In genomic region chr7:158741294-158741666, GRCh38 we compare ENCODE assay signal across 23 cellular contexts. TPM values are rescaled to one million over a fixed set of nuclear protein-coding genes. Genes with fewer than 3 reads are reported as not detected.
A peak's percentile ranks its signal among the peaks of the same experiment; 100 is the strongest.
DNase-seq lines count a peak whose midpoint lies in the region; ATAC-seq, FAIRE-seq and TF ChIP-seq lines count a peak whose summit lies in the region.
"Had no signal": no experiment of that assay in that cellular context is flagged by ENCODE, and none has a peak within 500 bp of the region (broad histone marks: within the 10 kb centered on the region; RNA-seq: fewer than 3 reads in every experiment).

No MANE protein-coding gene starts in this region.

- H3K9ac ChIP-seq in K562 (ENCODE audit: insufficient read depth in 1 of 2, low read depth in 2 of 2, low read length in 2 of 2) = peak overlapping the region; percentile 56 to 82

- H3K27me3 ChIP-seq in K562 (ENCODE audit: control insufficient read depth in 2 of 2, insufficient read depth in 2 of 2, low read length in 2 of 2) (no peaks in the 10 kb centered on the region), transverse colon (no peaks in the 10 kb centered on the region), suprapubic skin (no peaks in the 10 kb centered on the region), right lobe of liver (no peaks in the 10 kb centered on the region)
- H3K27me3 ChIP-seq: body of pancreas, right atrium auricular region had no signal

- H4K20me1 ChIP-seq in K562 (replicated peaks; ENCODE audit: control insufficient read depth, insufficient read depth, low read length) = no peaks in the 10 kb centered on the region

- POLR2A ChIA-PET in K562 (lab: Yijun Ruan, JAX) = interaction anchor here (0.8 to 3.5 kb wide), 5 partner anchors 8 to 37 kb away, joined by 3 to 22 read pairs (median 5); partner anchors contain the start of gene NCAPG2

- CTCF ChIA-PET in K562 (lab: Yijun Ruan, JAX; ENCODE audit: low intra/inter-chr PET ratio) = interaction anchor here (0.6 kb wide), 1 partner anchor 144 kb away, joined by 3 read pairs; no protein-coding TSS in a partner anchor

- H3K4me1 ChIP-seq in K562 (replicated peaks in 1 of 2; ENCODE audit: control insufficient read depth in 2 of 2, insufficient read depth in 2 of 2, low read length in 2 of 2) = peaks cover 22 to 30% of the 10 kb centered on the region in 2 experiments; a peak in 4 of 5 replicates
- H3K4me1 ChIP-seq in mesodermal cell (ENCODE audit: control insufficient read depth, insufficient read depth, low read length, poor library complexity, severe bottlenecking) = peaks cover 26% of the 10 kb centered on the region
- H3K4me1 ChIP-seq in transverse colon = peaks cover 0 to 12% (median 6%) of the 10 kb centered on the region in 4 donors
- no peaks in the 10 kb centered on the region for H3K4me1 ChIP-seq in suprapubic skin
- no peaks in the 10 kb centered on the region for H3K4me1 ChIP-seq in right lobe of liver
- H3K4me1 ChIP-seq: body of pancreas, right atrium auricular region had no signal

- BruUV-seq in K562 (replicated peaks; lab: Mats Ljungman, UMichigan) = no TSS peak

- no peak for TF ChIP-seq POLR2A in K562 (conservative IDR thresholded peaks at IDR 0.05)
- no peak for TF ChIP-seq POLR2A in transverse colon (IDR thresholded peaks at IDR 0.05)
- TF ChIP-seq POLR2A in suprapubic skin (IDR thresholded peaks at IDR 0.05) = no peak
- TF ChIP-seq POLR2A in right lobe of liver (IDR thresholded peaks at IDR 0.05) = no peak

- TF ChIP-seq CTCF in K562 (IDR thresholded peaks at IDR 0.05 in 2 of 3, conservative IDR thresholded peaks at IDR 0.05 in 1 of 3; ENCODE audit: insufficient read depth in 2 of 3, low read depth in 1 of 3, low read length in 3 of 3) (no peak), transverse colon (IDR thresholded peaks at IDR 0.05) (no peak), suprapubic skin (IDR thresholded peaks at IDR 0.05) (no peak), right lobe of liver (IDR thresholded peaks at IDR 0.05) (no peak)

- H3K4me2 ChIP-seq in K562 (ENCODE audit: insufficient read depth, low read length) = peak overlapping the region; percentile 55

- no peak for FAIRE-seq in K562 (lab: Jason Lieb, UNC)
- FAIRE-seq: A204.1, HTR-8/SVneo, urothelium cell line had no signal

- intact Hi-C loops in K562 (cut with micrococcal nuclease) = loop anchor here (2.0 to 5.0 kb wide), 2 partner anchors 39 to 88 kb away; partner anchors contain the start of genes ESYT2 and NCAPG2
- intact Hi-C loops in transverse colon (cut with DNase I; ENCODE audit: low total_unique reads) = no loop called here
- intact Hi-C loops in right lobe of liver (cut with DNase I) = no loop called here

- ATAC-seq in K562 (peak; percentile 42), right lobe of liver (no peak)
- ATAC-seq: body of pancreas; left colon; stimulated activated naive B cell treated with anti-CD40 and anti-IgM and Interleukin-4, amounts not matched to agents 10 μg/mL and 1 μg/mL and 100 μg/mL, for 72 hours; T-helper 17 cell had no signal

- in situ Hi-C loops in K562 (cut with MboI) (no loop called here), transverse colon (cut with MboI; ENCODE audit: low pct_ligation_motif_present in 1 of 4, low pct_unique_long_range_greater_than_20kb in 1 of 4, low sequenced_read_pairs in 3 of 4) (no loop called here)

- H3K79me2 ChIP-seq in K562 (ENCODE audit: control insufficient read depth, insufficient read depth, low read length) = no peaks in the 10 kb centered on the region

- H3K27ac ChIP-seq in K562 (ENCODE audit: extremely low read depth, low read depth, low read length) = peak overlapping the region; percentile 71
- H3K27ac ChIP-seq in mesodermal cell (ENCODE audit: low read depth, low read length, severe bottlenecking) = peak overlapping the region; percentile 63
- peak overlapping the region; percentile 45 to 63 (median 47) for H3K27ac ChIP-seq in transverse colon
- H3K27ac ChIP-seq in suprapubic skin = no peak overlapping the region
- no peak overlapping the region for H3K27ac ChIP-seq in right lobe of liver
- H3K27ac ChIP-seq: body of pancreas, right atrium auricular region, WERI-Rb-1 had no signal

- TF ChIP-seq RAD21 in K562 (CRISPR knock-in tag; conservative IDR thresholded peaks at IDR 0.05 in 1 of 2, IDR thresholded peaks at IDR 0.05 in 1 of 2) = no peak

- H2AFZ ChIP-seq in K562 (ENCODE audit: low read depth, low read length) = peak overlapping the region; percentile 59

- no peak overlapping the region for H3K4me3 ChIP-seq in K562
- no peak overlapping the region for H3K4me3 ChIP-seq in mesodermal cell (ENCODE audit: extremely low read depth, insufficient read depth, low read length, poor library complexity, severe bottlenecking)
- H3K4me3 ChIP-seq in transverse colon = no peak overlapping the region
- H3K4me3 ChIP-seq in suprapubic skin = no peak overlapping the region
- no peak overlapping the region for H3K4me3 ChIP-seq in right lobe of liver
- H3K4me3 ChIP-seq: body of pancreas, right atrium auricular region had no signal

- H3K9me3 ChIP-seq in K562 (replicated peaks; ENCODE audit: control insufficient read depth, insufficient read depth, low read depth, low read length) = no peaks in the 10 kb centered on the region
- H3K9me3 ChIP-seq in mesodermal cell (ENCODE audit: control insufficient read depth, low read length) = no peaks in the 10 kb centered on the region
- no peaks in the 10 kb centered on the region for H3K9me3 ChIP-seq in transverse colon
- H3K9me3 ChIP-seq in suprapubic skin = no peaks in the 10 kb centered on the region
- H3K9me3 ChIP-seq in right lobe of liver = no peaks in the 10 kb centered on the region
- H3K9me3 ChIP-seq: body of pancreas, right atrium auricular region had no signal

- TF ChIP-seq EP300 in K562 (IDR thresholded peaks at IDR 0.05; ENCODE audit: low read length) (no peak), transverse colon (IDR thresholded peaks at IDR 0.05; ENCODE audit: low read depth) (no peak), suprapubic skin (IDR thresholded peaks at IDR 0.05) (no peak)

- no peaks in the 10 kb centered on the region for H3K9me1 ChIP-seq in K562 (ENCODE audit: control insufficient read depth, insufficient read depth, low read length)

- H3K36me3 ChIP-seq in K562 (ENCODE audit: control insufficient read depth, insufficient read depth, low read length) (peaks cover 91% of the 10 kb centered on the region), mesodermal cell (ENCODE audit: control insufficient read depth, insufficient read depth, low read length) (peaks cover 84% of the 10 kb centered on the region), transverse colon (peaks cover 0 to 60% (median 24%) of the 10 kb centered on the region in 4 donors), suprapubic skin (peaks cover 93% of the 10 kb centered on the region), right lobe of liver (peaks cover 0 to 60% (median 8%) of the 10 kb centered on the region in 4 donors)

- WGBS in K562 (ENCODE audit: insufficient coverage, low coverage, missing lambda C conversion rate) = 76% methylated on average over 14 of the region's 14 CpGs
- 95 to 98% methylated on average over 8 to 11 of the region's 14 CpGs for WGBS in mesodermal cell (ENCODE audit: insufficient coverage in 2 of 2), 2 experiments
- WGBS in transverse colon (ENCODE audit: low coverage in 1 of 2), 2 donors = 93 to 98% methylated on average over 8 to 14 of the region's 14 CpGs
- WGBS in suprapubic skin = 97% methylated on average over 14 of the region's 14 CpGs
- 96% methylated on average over 12 of the region's 14 CpGs for WGBS in right lobe of liver (ENCODE audit: insufficient coverage, low coverage, low lambda C conversion rate, missing lambda C conversion rate)

- DNase-seq in activated CD8-positive, alpha-beta memory T cell treated with anti-CD3 and anti-CD28 coated beads for 24 hours = peak; percentile 53
- DNase-seq in activated CD8-positive, alpha-beta memory T cell treated with anti-CD3 and anti-CD28 coated beads, Interleukin-2, amount 50 U/mL, for 4 hours = no peak
- DNase-seq in K562 (ENCODE audit: extremely low read depth in 1 of 4, low spot score in 3 of 4) (no peak), transverse colon (no peak), NCI-H2107 (lab: John Stamatoyannopoulos, UW) (no peak), suprapubic skin (ENCODE audit: low spot score in 2 of 2) (no peak), right lobe of liver (no peak)
- DNase-seq: activated CD4-positive, alpha-beta T cell treated with anti-CD3 and anti-CD28 coated beads, Interleukin-2, amount 50 U/mL, for 48 hours; activated T-cell treated with anti-CD3 and anti-CD28 coated beads, Interleukin-2, amount 50 U/mL, for 48 hours; body of pancreas; GF-D8; NCI-H1417; NCI-H526 treated with DMSO at 0.1 percent for 48 hours; SHP77 treated with DMSO at 0.1 percent for 48 hours; stimulated activated naive B cell treated with anti-CD40 and anti-IgM and Interleukin-4, amounts not matched to agents 10 μg/mL and 1 μg/mL and 100 μg/mL, for 72 hours; T-helper 17 cell; WERI-Rb-1 had no signal

TF ChIP-seq in K562, 482 proteins besides CTCF, POLR2A, EP300 and RAD21 (continues in another document):
- no peak for TF ChIP-seq MYBL2 (IDR thresholded peaks at IDR 0.05; ENCODE audit: low read depth)
- TF ChIP-seq MYBL2 (CRISPR knock-in tag; IDR thresholded peaks at IDR 0.05; ENCODE audit: borderline replicate concordance) = no peak

RNA-seq across cellular contexts. Expression of gene NCAPG2, which starts 36.7 kb away (rescaled TPM):
- total RNA-seq in K562 (2011; cell fraction: chromatin; rRNA removed; ENCODE audit: low replicate concordance) = 177 and 316 TPM in 2 replicates
- 101 and 122 TPM in 2 replicates for total RNA-seq in K562 (2011; cell fraction: nucleolus; rRNA removed)
- 178 and 208 TPM in 2 replicates for total RNA-seq in K562 (2011; cell fraction: nucleoplasm; rRNA removed)
- total RNA-seq in K562 (2014; rRNA removed) (47.2 and 50.6 TPM in 2 replicates), K562 (2014; rRNA removed; fragmentation: Illumina TruSeq; extraction: Trizol) (75.9 and 83.0 TPM in 2 replicates), K562 (2015; rRNA removed; fragmentation: Illumina TruSeq; extraction: Trizol) (65.1 and 70.1 TPM in 2 replicates), K562 (2021) (103 and 127 TPM in 2 replicates), transverse colon (1 to 10 TPM; 3.4 to 9.0 (median 4.3) TPM), suprapubic skin (10 to 100 TPM in 1 of 4 donors, 1 to 10 TPM in 3; 5.6 to 11.4 (median 7.2) TPM), right lobe of liver (1 to 10 TPM; 2.7 to 4.8 (median 4.2) TPM)
- polyA plus RNA-seq in K562 (2011; rRNA removed) (75.0 and 124 TPM in 2 replicates), K562 (2014; fragmentation: Illumina TruSeq; extraction: Trizol) (78.8 and 86.1 TPM in 2 replicates), K562 (2014; fragmentation: Nextera tagmentation; extraction: Ambion mirVana) (10 to 100 TPM; 21.5 to 97.7 TPM), K562 (2014; rRNA removed) (94.6 and 97.2 TPM in 2 replicates)
- 54.9 and 63.1 TPM in 2 replicates for polyA plus RNA-seq in K562 (2011; cell fraction: cytosol; rRNA removed)
- 114 and 154 TPM in 2 replicates for polyA plus RNA-seq in K562 (2011; cell fraction: nucleus; rRNA removed)
- polyA plus RNA-seq in K562 (2012) = 71.2 and 97.6 TPM in 2 replicates
- polyA minus RNA-seq in K562 (2011; rRNA and poly(A)+ RNA removed) = 201 and 283 TPM in 2 replicates
- polyA minus RNA-seq in K562 (2011; cell fraction: cytosol; rRNA and poly(A)+ RNA removed) = 50.1 and 65.9 TPM in 2 replicates
- polyA minus RNA-seq in K562 (2011; cell fraction: nucleus; rRNA and poly(A)+ RNA removed) = 111 and 112 TPM in 2 replicates
- polyA plus RNA-seq in mesodermal cell (2013, experiment 1 of 2) = 37.3 TPM
- polyA plus RNA-seq in mesodermal cell (2013, experiment 2 of 2) = 38.9 TPM

Comparison
In these comparisons a context has a peak if more than half of its experiments do, and no peak if none do; other contexts are left out.
1. H3K27ac ChIP-seq: peak in K562 (single experiment), mesodermal cell (single experiment) and transverse colon (4 of 4); none in suprapubic skin (single experiment) and right lobe of liver (0 of 3).